ENCODE assay signal across 22 cellular contexts in genomic region chr15:68479870-68480269, GRCh38. TPM values are rescaled to one million over a fixed set of nuclear protein-coding genes. Genes with fewer than 3 reads are reported as not detected.
DNase-seq lines count a peak whose midpoint lies in the region; ATAC-seq and TF ChIP-seq lines count a peak whose summit lies in the region.
"Had no signal": no experiment of that assay in that cellular context is flagged by ENCODE, and none has a peak within 500 bp of the region (broad histone marks: within the 10 kb centered on the region; RNA-seq: fewer than 3 reads in every experiment).

No MANE protein-coding gene starts in this region.

- no peaks in the 10 kb centered on the region for H3K27me3 ChIP-seq in GM23248 (replicated peaks; ENCODE audit: insufficient read depth)
- no peaks in the 10 kb centered on the region for H3K27me3 ChIP-seq in brain microvascular endothelial cell (replicated peaks)
- H3K27me3 ChIP-seq in subcutaneous abdominal adipose tissue (ENCODE audit: control insufficient read depth in 5 of 5, insufficient read depth in 4 of 5, low read length in 5 of 5), result peaks cover 0 to 2% (median 0%) of the 10 kb centered on the region in 5 donors
- H3K27me3 ChIP-seq: pancreas had no signal

- no peaks in the 10 kb centered on the region for H3K9me2 ChIP-seq in GM23248 (ENCODE audit: insufficient read depth)

- peaks cover 34% of the 10 kb centered on the region for H3F3A ChIP-seq in GM23248 (ENCODE audit: insufficient read depth)

- H3K36me3 ChIP-seq in GM23248 (ENCODE audit: low read depth) (no peaks in the 10 kb centered on the region), brain microvascular endothelial cell (replicated peaks) (no peaks in the 10 kb centered on the region), subcutaneous abdominal adipose tissue (ENCODE audit: control insufficient read depth in 5 of 5, insufficient read depth in 5 of 5, low read length in 5 of 5) (no peaks in the 10 kb centered on the region)
- H3K36me3 ChIP-seq: pancreas had no signal

- H3K9me3 ChIP-seq in GM23248 (ENCODE audit: low read depth), result no peaks in the 10 kb centered on the region
- H3K9me3 ChIP-seq in subcutaneous abdominal adipose tissue (ENCODE audit: control insufficient read depth in 5 of 5, low read length in 5 of 5), result no peaks in the 10 kb centered on the region
- H3K9me3 ChIP-seq: pancreas had no signal

- no peak for TF ChIP-seq CTCF in brain microvascular endothelial cell (IDR thresholded peaks at IDR 0.05; ENCODE audit: low read depth, low read length, missing control alignments)

- H3K79me2 ChIP-seq in GM23248 (ENCODE audit: insufficient read depth), result no peaks in the 10 kb centered on the region

- H3K9ac ChIP-seq in GM23248 (peak overlapping the region; percentile 70), subcutaneous abdominal adipose tissue (ENCODE audit: low read length in 5 of 5) (no peak overlapping the region)

- ATAC-seq in HG03159 (IDR thresholded peaks at IDR 0.05; ENCODE audit: unreplicated experiment) (no peak), GM19397 (IDR thresholded peaks at IDR 0.05; ENCODE audit: unreplicated experiment) (no peak)
- ATAC-seq: activated CD4-positive, CD25-positive, alpha-beta regulatory T cell treated with anti-CD3 and anti-CD28 coated beads, Interleukin-2, amount 50 U/mL, for 24 hours; activated naive CD4-positive, alpha-beta T cell treated with anti-CD3 and anti-CD28 coated beads, Interleukin-2, amount 50 U/mL, for 72 hours; CD8-positive, alpha-beta T cell; esophagus mucosa had no signal

- H3K4me2 ChIP-seq in GM23248 (ENCODE audit: unreplicated experiment), result peak overlapping the region; percentile 39
- H3K4me2 ChIP-seq: PC-9 had no signal

- WGBS in GM23248 (ENCODE audit: low coverage in 1 of 2, low lambda C conversion rate in 2 of 2, missing lambda C conversion rate in 2 of 2), 2 experiments, result 18 to 20% methylated on average over 4 of the region's 4 CpGs

- in situ Hi-C loops in GM23248 (cut with MboI), result no loop called here
- in situ Hi-C loops in brain microvascular endothelial cell (cut with HindIII; ENCODE audit: low pct_ligation_motif_present, low sequenced_read_pairs), result no loop called here

- peak overlapping the region; percentile 87 for H3K27ac ChIP-seq in GM23248
- peak overlapping the region; percentile 60 for H3K27ac ChIP-seq in brain microvascular endothelial cell
- peak overlapping the region; percentile 17 for H3K27ac ChIP-seq in subcutaneous abdominal adipose tissue (ENCODE audit: low read depth, low read length)
- H3K27ac ChIP-seq: pancreas, PC-9, SK-N-MC had no signal

- DNase-seq in GM23248 (peak; percentile 83), brain microvascular endothelial cell (peak; percentile 78), iris pigment epithelial cell (ENCODE audit: low read depth) (peak; percentile 9), HCEC 1CT (no peak), UCSD-AML1 (lab: John Stamatoyannopoulos, UW; ENCODE audit: unreplicated experiment) (no peak)
- DNase-seq: activated CD8-positive, alpha-beta memory T cell treated with anti-CD3 and anti-CD28 coated beads for 24 hours; CD8-positive, alpha-beta T cell; effector CD4-positive, alpha-beta T cell; Kasumi-1; NCI-H1092; NCI-H2029 treated with DMSO at 0.1 percent for 48 hours; pancreas; PC-9; stimulated activated CD4-positive, alpha-beta T cell treated with anti-CD3 and anti-CD28 coated beads, Interleukin-2, amount 100 ng/mL, for 48 hours had no signal

- H2AFZ ChIP-seq in GM23248, result peak overlapping the region; percentile 66
- H2AFZ ChIP-seq: PC-9 had no signal

- no peaks in the 10 kb centered on the region for H4K20me1 ChIP-seq in GM23248 (ENCODE audit: insufficient read depth)

- H3K4me3 ChIP-seq in GM23248, result 0 out of 2 replicates have a peak overlapping the region, but pooled peaks have one; percentile 8
- H3K4me3 ChIP-seq in brain microvascular endothelial cell (ENCODE audit: low read depth, low read length), result no peak overlapping the region
- no peak overlapping the region for H3K4me3 ChIP-seq in subcutaneous abdominal adipose tissue (ENCODE audit: low read depth in 1 of 5, low read length in 5 of 5)
- H3K4me3 ChIP-seq: pancreas, PC-9, SK-N-MC, skin epidermis had no signal

- H3K4me1 ChIP-seq in GM23248 (ENCODE audit: insufficient read depth) (peaks cover 37% of the 10 kb centered on the region), subcutaneous abdominal adipose tissue (ENCODE audit: control insufficient read depth in 5 of 5, insufficient read depth in 5 of 5, low read length in 5 of 5) (peaks cover 0 to 32% (median 24%) of the 10 kb centered on the region in 5 donors)
- H3K4me1 ChIP-seq: pancreas had no signal

RNA-seq across cellular contexts. Expression of gene ITGA11, which starts 47.9 kb away (rescaled TPM):
- total RNA-seq in GM23248 (2014; rRNA removed; shearing (Covaris generic)), result 352 and 408 TPM in 2 replicates
- 312 TPM in 2 replicates for polyA plus RNA-seq in GM23248 (2016; fragmentation: Nextera tagmentation; extraction: Ambion mirVana)
- total RNA-seq: CD8-positive, alpha-beta T cell had no signal

Comparison
In these comparisons a context has a peak if more than half of its experiments do, and no peak if none do; other contexts are left out.
1. DNase-seq: peak in GM23248 (single experiment), brain microvascular endothelial cell (single experiment) and iris pigment epithelial cell (single experiment); none in HCEC 1CT (single experiment) and UCSD-AML1 (single experiment).
2. H3K27ac ChIP-seq: peak in every context shown above with its lines; median percentile 87 in GM23248; 60 in brain microvascular endothelial cell; 17 in subcutaneous abdominal adipose tissue.